ENCODE assay signal across 14 cellular contexts in the genomic region with DNA sequence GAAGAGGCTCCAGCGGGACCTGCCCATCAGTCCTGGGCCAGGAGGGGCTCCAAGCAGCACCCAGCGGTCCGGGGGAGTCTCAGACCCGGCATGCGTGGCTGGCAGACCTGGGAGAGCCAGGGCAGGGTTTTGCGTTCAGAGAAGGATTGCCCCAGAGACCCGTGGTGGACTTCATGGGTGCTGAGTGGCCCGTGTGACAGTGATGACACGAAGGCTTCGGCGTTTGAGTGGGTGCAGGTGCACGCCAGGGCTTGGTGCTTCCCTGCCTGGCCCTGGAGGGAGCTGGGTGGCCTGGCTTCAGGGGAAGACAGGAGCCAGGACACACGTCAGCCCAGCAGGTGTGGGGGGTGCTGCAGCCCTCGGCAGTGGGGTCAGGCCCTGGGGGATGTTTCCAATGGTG. TPM values are rescaled to one million over a fixed set of nuclear protein-coding genes. Genes with fewer than 3 reads are reported as not detected.
DNase-seq lines count a peak whose midpoint lies in the region; ATAC-seq, FAIRE-seq and TF ChIP-seq lines count a peak whose summit lies in the region.
"Had no signal": no experiment of that assay in that cellular context is flagged by ENCODE, and none has a peak within 500 bp of the region (broad histone marks: within the 10 kb centered on the region; RNA-seq: fewer than 3 reads in every experiment).

No MANE protein-coding gene starts in this region.

- no peaks in the 10 kb centered on the region for H3K27me3 Mint-ChIP-seq in stimulated activated naive B cell treated with anti-CD40 and anti-IgM and Interleukin-4, amounts not matched to agents 10 μg/mL and 1 μg/mL and 100 μg/mL, for 72 hours
- H3K27me3 Mint-ChIP-seq: CD8-positive, alpha-beta memory T cell had no signal

- H3K9me3 ChIP-seq in OCI-LY1 (ENCODE audit: low read length) (no peaks in the 10 kb centered on the region), GM12878 (replicated peaks; ENCODE audit: control insufficient read depth, insufficient read depth, low read length) (no peaks in the 10 kb centered on the region)
- H3K9me3 ChIP-seq: Caco-2, HAP-1 had no signal

- no peak for TF ChIP-seq RAD21 in GM12878 (IDR thresholded peaks at IDR 0.05; ENCODE audit: insufficient read depth, low read depth, low read length)

- FAIRE-seq in GM12878 (lab: Jason Lieb, UNC) = no peak

- H3K4me1 ChIP-seq in OCI-LY1 (ENCODE audit: insufficient read depth, low read length, severe bottlenecking) = peaks cover 67% of the 10 kb centered on the region
- H3K4me1 ChIP-seq in GM12878 (ENCODE audit: control insufficient read depth, insufficient read depth, low read length) = peaks cover 32% of the 10 kb centered on the region
- H3K4me1 ChIP-seq: HAP-1 had no signal

- no peak overlapping the region for H3K4me3 ChIP-seq in H7 (ENCODE audit: insufficient read depth, low read depth, low read length)
- H3K4me3 ChIP-seq in OCI-LY1 (ENCODE audit: low read depth, low read length, poor library complexity, severe bottlenecking) = no peak overlapping the region
- H3K4me3 ChIP-seq in GM12878 = no peak overlapping the region
- H3K4me3 ChIP-seq: GM23248, HAP-1 had no signal

- SMC1A ChIA-PET in GM12878 (lab: Charles Lee; ENCODE audit: uncharacterized antibody, unreplicated experiment) = no interaction called here

- H4K20me1 ChIP-seq in OCI-LY1 (ENCODE audit: insufficient read depth, low read length) (no peaks in the 10 kb centered on the region), GM12878 (ENCODE audit: control insufficient read depth, insufficient read depth) (no peaks in the 10 kb centered on the region)

- H2AFZ ChIP-seq in OCI-LY1 (ENCODE audit: low read length) (no peak overlapping the region), GM12878 (ENCODE audit: control insufficient read depth, low read depth, low read length) (no peak overlapping the region)
- H2AFZ ChIP-seq: GM23248 had no signal

- H3K27me3 ChIP-seq in H7 (ENCODE audit: control insufficient read depth, insufficient read depth, low read length) (no peaks in the 10 kb centered on the region), OCI-LY1 (ENCODE audit: insufficient read depth, low read length) (no peaks in the 10 kb centered on the region), GM12878 (replicated peaks in 1 of 2; ENCODE audit: control insufficient read depth in 2 of 2, insufficient read depth in 2 of 2, low read length in 1 of 2) (no peaks in the 10 kb centered on the region)

- H3K27ac ChIP-seq in OCI-LY1 (ENCODE audit: low read depth, low read length, poor library complexity, severe bottlenecking) (peak overlapping the region; percentile 97), GM12878 (ENCODE audit: control insufficient read depth, insufficient read depth) (no peak overlapping the region)
- H3K27ac ChIP-seq: GM23248 had no signal

- TF ChIP-seq EP300 in GM12878 (IDR thresholded peaks at IDR 0.05; ENCODE audit: borderline replicate concordance in 1 of 2, control insufficient read depth in 1 of 2, low read depth in 2 of 2, low read length in 2 of 2) = no peak

- CTCF ChIA-PET in GM12878 (lab: Yijun Ruan, JAX) = interaction anchor here (1.3 kb wide), 1 partner anchor 35 kb away, joined by 4 read pairs; no protein-coding TSS in a partner anchor

- TF ChIP-seq CTCF in OCI-LY1 (IDR thresholded peaks at IDR 0.05; ENCODE audit: low read length) = no peak
- no peak for TF ChIP-seq CTCF in GM12878 (IDR thresholded peaks at IDR 0.05 in 2 of 3, conservative IDR thresholded peaks at IDR 0.05 in 1 of 3; ENCODE audit: control insufficient read depth in 2 of 3, extremely low read depth in 1 of 3, insufficient read depth in 1 of 3, low read depth in 3 of 3, low read length in 3 of 3)

- ATAC-seq in GM12878 = no peak
- ATAC-seq in stimulated activated naive B cell treated with anti-CD40 and anti-IgM and Interleukin-4, amounts not matched to agents 10 μg/mL and 1 μg/mL and 100 μg/mL, for 72 hours (replicated peaks) = no peak

- no peaks in the 10 kb centered on the region for H3K9me2 ChIP-seq in OCI-LY1 (ENCODE audit: low read depth, low read length)

- no peaks in the 10 kb centered on the region for H3K9me3 Mint-ChIP-seq in stimulated activated naive B cell treated with anti-CD40 and anti-IgM and Interleukin-4, amounts not matched to agents 10 μg/mL and 1 μg/mL and 100 μg/mL, for 72 hours
- H3K9me3 Mint-ChIP-seq: CD8-positive, alpha-beta memory T cell had no signal

- no peak overlapping the region for H3K9ac ChIP-seq in OCI-LY1 (ENCODE audit: low read length)
- H3K9ac ChIP-seq in GM12878 (ENCODE audit: control insufficient read depth, insufficient read depth, low read length) = no peak overlapping the region
- H3K9ac ChIP-seq: GM23248 had no signal

- peaks cover 45 to 53% of the 10 kb centered on the region in 2 donors for H3K36me3 Mint-ChIP-seq in stimulated activated naive B cell treated with anti-CD40 and anti-IgM and Interleukin-4, amounts not matched to agents 10 μg/mL and 1 μg/mL and 100 μg/mL, for 72 hours

- RAD21 ChIA-PET in GM12878 (lab: Charles Lee; ENCODE audit: unreplicated experiment) = interaction anchor here (3.7 kb wide), 1 partner anchor 43 kb away, joined by 40 read pairs; no protein-coding TSS in a partner anchor

- peaks cover 33 to 52% of the 10 kb centered on the region in 2 donors for H3K4me1 Mint-ChIP-seq in stimulated activated naive B cell treated with anti-CD40 and anti-IgM and Interleukin-4, amounts not matched to agents 10 μg/mL and 1 μg/mL and 100 μg/mL, for 72 hours

- 89% methylated on average over 14 of the region's 14 CpGs for WGBS in GM12878 (ENCODE audit: insufficient coverage, insufficient replicate concordance, low lambda C conversion rate, missing lambda C conversion rate)

- POLR2A ChIA-PET in GM12878 (lab: Charles Lee) = no interaction called here

- H3F3A ChIP-seq in OCI-LY1 (ENCODE audit: insufficient read depth, low read length) = peaks cover 11% of the 10 kb centered on the region; the same call in 1 of the 2 replicates

- H3K27ac Mint-ChIP-seq in stimulated activated naive B cell treated with anti-CD40 and anti-IgM and Interleukin-4, amounts not matched to agents 10 μg/mL and 1 μg/mL and 100 μg/mL, for 72 hours = peak overlapping the region; percentile 97

- intact Hi-C loops in GM12878 (cut with micrococcal nuclease; ENCODE audit: unreplicated experiment) = no loop called here

- H3K4me2 ChIP-seq in OCI-LY1 (ENCODE audit: low read length) = no peak overlapping the region
- no peak overlapping the region for H3K4me2 ChIP-seq in GM12878 (ENCODE audit: control insufficient read depth, insufficient read depth)

- DNase-seq in H7 (peak; percentile 48), GM12878 (ENCODE audit: low read depth, low spot score) (no peak), superior temporal gyrus (ENCODE audit: extremely low spot score) (no peak), Ammon's horn (ENCODE audit: low spot score) (no peak)
- no peak for DNase-seq in stimulated activated naive B cell treated with anti-CD40 and anti-IgM and Interleukin-4, amounts not matched to agents 10 μg/mL and 1 μg/mL and 100 μg/mL, for 72 hours
- DNase-seq in activated CD4-positive, alpha-beta T cell treated with anti-CD3 and anti-CD28 coated beads for 48 hours = no peak
- DNase-seq: ACHN; Caco-2; CD8-positive, alpha-beta memory T cell; DND-41; GF-D8; GM23248 had no signal

- H3K36me3 ChIP-seq in H7 (replicated peaks; ENCODE audit: control insufficient read depth, insufficient read depth, low read length) = peaks cover 2% of the 10 kb centered on the region
- peaks cover 55% of the 10 kb centered on the region for H3K36me3 ChIP-seq in OCI-LY1 (ENCODE audit: insufficient read depth, low read length)
- H3K36me3 ChIP-seq in GM12878 (ENCODE audit: control insufficient read depth in 2 of 2, insufficient read depth in 2 of 2, low read length in 1 of 2) = peaks cover 8 to 22% of the 10 kb centered on the region in 2 experiments; a peak in 3 of 4 replicates

- no peak overlapping the region for H3K4me3 Mint-ChIP-seq in stimulated activated naive B cell treated with anti-CD40 and anti-IgM and Interleukin-4, amounts not matched to agents 10 μg/mL and 1 μg/mL and 100 μg/mL, for 72 hours
- H3K4me3 Mint-ChIP-seq: CD8-positive, alpha-beta memory T cell had no signal

- BruUV-seq in GM12878 (replicated peaks; lab: Mats Ljungman, UMichigan) = no TSS peak

- H3K79me2 ChIP-seq in OCI-LY1 (ENCODE audit: insufficient read depth, low read length) (no peaks in the 10 kb centered on the region), GM12878 (ENCODE audit: control insufficient read depth, insufficient read depth, low read length) (peaks cover 7% of the 10 kb centered on the region)

- TF ChIP-seq POLR2A in GM12878 (IDR thresholded peaks at IDR 0.05; ENCODE audit: low read depth, low read length) = peak; percentile 59

- in situ Hi-C loops in GM12878 (cut with MboI) = no loop called here

RNA-seq across cellular contexts. Expression of gene ORAI2, which starts 13.9 kb away (rescaled TPM):
- total RNA-seq in H7 (2014; rRNA removed; shearing (Covaris generic)) = 13.3 and 17.3 TPM in 2 replicates
- 58.5 and 75.7 TPM in 2 replicates for total RNA-seq in GM12878 (2013; cell fraction: nucleolus; rRNA removed)
- total RNA-seq in GM12878 (2014; rRNA removed) = 47.4 and 57.8 TPM in 2 replicates
- total RNA-seq in GM12878 (2014; rRNA removed; fragmentation: Illumina TruSeq; extraction: Trizol) = 18.8 and 19.7 TPM in 2 replicates
- 76.0 and 76.2 TPM in 2 replicates for total RNA-seq in GM12878 (2021)
- polyA plus RNA-seq in GM12878 (2011; ENCODE audit: low read depth) = 13.3 TPM
- 19.8 and 35.9 TPM in 2 replicates for polyA plus RNA-seq in GM12878 (2011; rRNA removed)
- 93.9 and 138 TPM in 2 replicates for polyA plus RNA-seq in GM12878 (2011; cell fraction: cytosol; rRNA removed)
- 24.8 and 48.1 TPM in 2 replicates for polyA plus RNA-seq in GM12878 (2011; cell fraction: nucleus; rRNA removed)
- 39.8 and 46.0 TPM in 2 replicates for polyA plus RNA-seq in GM12878 (2012)
- 6.7 and 18.0 TPM in 2 replicates for polyA plus RNA-seq in GM12878 (2014; fragmentation: Illumina TruSeq; extraction: Trizol)
- polyA plus RNA-seq in GM12878 (2014; fragmentation: Nextera tagmentation; extraction: Ambion mirVana) = 1 to 10 TPM; 5.8 to 8.0 TPM
- 72.6 and 75.6 TPM in 2 replicates for polyA plus RNA-seq in GM12878 (2014; rRNA removed)
- polyA plus RNA-seq in GM12878 (2016; fragmentation: Nextera tagmentation; extraction: Ambion mirVana) = 100 to 1,000 TPM in 1 of 2 experiments, 10 to 100 TPM in 1; 85.0 to 111 TPM
- 68.1 and 120 TPM in 2 replicates for polyA minus RNA-seq in GM12878 (2011; rRNA and poly(A)+ RNA removed)
- polyA minus RNA-seq in GM12878 (2011; cell fraction: cytosol; rRNA and poly(A)+ RNA removed) = 36.6 and 53.6 TPM in 2 replicates
- polyA minus RNA-seq in GM12878 (2011; cell fraction: nucleus; rRNA and poly(A)+ RNA removed) = 9.7 and 27.0 TPM in 2 replicates

RNA-seq across cellular contexts. Expression of gene ALKBH4, which starts 17.4 kb away (rescaled TPM):
- total RNA-seq in H7 (2014; rRNA removed; shearing (Covaris generic)) = 29.1 and 30.5 TPM in 2 replicates
- 7.4 and 13.0 TPM in 2 replicates for total RNA-seq in GM12878 (2013; cell fraction: nucleolus; rRNA removed)
- total RNA-seq in GM12878 (2014; rRNA removed) (14.6 and 16.9 TPM in 2 replicates), GM12878 (2014; rRNA removed; fragmentation: Illumina TruSeq; extraction: Trizol) (5.6 and 6.1 TPM in 2 replicates), GM12878 (2021) (11.9 and 14.8 TPM in 2 replicates)
- 2.5 TPM for polyA plus RNA-seq in GM12878 (2011; ENCODE audit: low read depth)
- polyA plus RNA-seq in GM12878 (2011; rRNA removed) (2.2 and 4.7 TPM in 2 replicates), GM12878 (2014; fragmentation: Illumina TruSeq; extraction: Trizol) (3.1 and 4.4 TPM in 2 replicates), GM12878 (2014; fragmentation: Nextera tagmentation; extraction: Ambion mirVana) (1 to 10 TPM; 4.1 to 9.1 TPM), GM12878 (2014; rRNA removed) (14.8 and 16.4 TPM in 2 replicates), GM12878 (2016; fragmentation: Nextera tagmentation; extraction: Ambion mirVana) (10 to 100 TPM; 13.6 to 15.7 TPM)
- 7.6 and 12.6 TPM in 2 replicates for polyA plus RNA-seq in GM12878 (2011; cell fraction: cytosol; rRNA removed)
- polyA plus RNA-seq in GM12878 (2011; cell fraction: nucleus; rRNA removed) = 3.2 and 5.7 TPM in 2 replicates
- polyA plus RNA-seq in GM12878 (2012) = 7.5 and 7.6 TPM in 2 replicates
- 1.8 and 2.9 TPM in 2 replicates for polyA minus RNA-seq in GM12878 (2011; rRNA and poly(A)+ RNA removed)
- polyA minus RNA-seq in GM12878 (2011; cell fraction: cytosol; rRNA and poly(A)+ RNA removed) = 1.2 and 3.3 TPM in 2 replicates
- polyA minus RNA-seq in GM12878 (2011; cell fraction: nucleus; rRNA and poly(A)+ RNA removed) = 2.4 and 4.1 TPM in 2 replicates

RNA-seq across cellular contexts. Expression of gene LRWD1, which starts 17.5 kb away (rescaled TPM):
- total RNA-seq in H7 (2014; rRNA removed; shearing (Covaris generic)) = 54.0 and 67.2 TPM in 2 replicates
- 14.5 and 20.6 TPM in 2 replicates for total RNA-seq in GM12878 (2013; cell fraction: nucleolus; rRNA removed)
- total RNA-seq in GM12878 (2014; rRNA removed) (22.1 and 26.3 TPM in 2 replicates), GM12878 (2014; rRNA removed; fragmentation: Illumina TruSeq; extraction: Trizol) (21.5 and 26.0 TPM in 2 replicates), GM12878 (2021) (52.3 and 53.3 TPM in 2 replicates)
- 7.6 TPM for polyA plus RNA-seq in GM12878 (2011; ENCODE audit: low read depth)
- polyA plus RNA-seq in GM12878 (2011; rRNA removed) (10.3 and 22.4 TPM in 2 replicates), GM12878 (2014; fragmentation: Illumina TruSeq; extraction: Trizol) (6.1 and 18.2 TPM in 2 replicates), GM12878 (2014; fragmentation: Nextera tagmentation; extraction: Ambion mirVana) (1 to 10 TPM in 1 of 2 experiments, under 1 TPM in 1; 0.40 to 2.0 TPM), GM12878 (2014; rRNA removed) (64.4 and 72.4 TPM in 2 replicates), GM12878 (2016; fragmentation: Nextera tagmentation; extraction: Ambion mirVana) (10 to 100 TPM; 54.8 to 57.1 TPM)
- polyA plus RNA-seq in GM12878 (2011; cell fraction: cytosol; rRNA removed) = 31.1 and 46.1 TPM in 2 replicates
- 48.4 and 79.5 TPM in 2 replicates for polyA plus RNA-seq in GM12878 (2011; cell fraction: nucleus; rRNA removed)
- 14.6 and 16.7 TPM in 2 replicates for polyA plus RNA-seq in GM12878 (2012)
- 18.4 and 27.2 TPM in 2 replicates for polyA minus RNA-seq in GM12878 (2011; rRNA and poly(A)+ RNA removed)
- polyA minus RNA-seq in GM12878 (2011; cell fraction: cytosol; rRNA and poly(A)+ RNA removed) = 13.2 and 19.0 TPM in 2 replicates
- 14.1 and 29.3 TPM in 2 replicates for polyA minus RNA-seq in GM12878 (2011; cell fraction: nucleus; rRNA and poly(A)+ RNA removed)

RNA-seq across cellular contexts. Expression of gene POLR2J, which starts 31.4 kb away (rescaled TPM):
- total RNA-seq in H7 (2014; rRNA removed; shearing (Covaris generic)) = 40.9 and 42.2 TPM in 2 replicates
- 18.6 and 25.8 TPM in 2 replicates for total RNA-seq in GM12878 (2013; cell fraction: nucleolus; rRNA removed)
- total RNA-seq in GM12878 (2014; rRNA removed) (66.3 and 73.5 TPM in 2 replicates), GM12878 (2014; rRNA removed; fragmentation: Illumina TruSeq; extraction: Trizol) (73.8 and 78.0 TPM in 2 replicates), GM12878 (2021) (47.8 and 49.2 TPM in 2 replicates)
- polyA plus RNA-seq in GM12878 (2011; ENCODE audit: low read depth) = 14.7 TPM
- polyA plus RNA-seq in GM12878 (2011; rRNA removed) (39.8 and 76.8 TPM in 2 replicates), GM12878 (2014; fragmentation: Illumina TruSeq; extraction: Trizol) (83.8 and 119 TPM in 2 replicates), GM12878 (2014; fragmentation: Nextera tagmentation; extraction: Ambion mirVana) (10 to 100 TPM; 16.4 to 43.4 TPM), GM12878 (2014; rRNA removed) (99.6 and 105 TPM in 2 replicates), GM12878 (2016; fragmentation: Nextera tagmentation; extraction: Ambion mirVana) (100 to 1,000 TPM; 110 to 116 TPM)
- polyA plus RNA-seq in GM12878 (2011; cell fraction: cytosol; rRNA removed) = 90.1 and 134 TPM in 2 replicates
- polyA plus RNA-seq in GM12878 (2011; cell fraction: nucleus; rRNA removed) = 55.3 and 57.1 TPM in 2 replicates
- 68.0 and 85.8 TPM in 2 replicates for polyA plus RNA-seq in GM12878 (2012)
- 16.8 and 42.1 TPM in 2 replicates for polyA minus RNA-seq in GM12878 (2011; rRNA and poly(A)+ RNA removed)
- 11.5 and 15.6 TPM in 2 replicates for polyA minus RNA-seq in GM12878 (2011; cell fraction: cytosol; rRNA and poly(A)+ RNA removed)
- polyA minus RNA-seq in GM12878 (2011; cell fraction: nucleus; rRNA and poly(A)+ RNA removed) = 67.7 and 94.0 TPM in 2 replicates

RNA-seq across cellular contexts. Expression of gene PRKRIP1, which starts 51.1 kb away (rescaled TPM):
- 20.5 and 24.4 TPM in 2 replicates for total RNA-seq in H7 (2014; rRNA removed; shearing (Covaris generic))
- total RNA-seq in GM12878 (2013; cell fraction: nucleolus; rRNA removed) = 90.6 and 113 TPM in 2 replicates
- total RNA-seq in GM12878 (2014; rRNA removed) (26.4 and 27.8 TPM in 2 replicates), GM12878 (2014; rRNA removed; fragmentation: Illumina TruSeq; extraction: Trizol) (21.0 and 21.2 TPM in 2 replicates), GM12878 (2021) (25.1 and 32.4 TPM in 2 replicates)
- polyA plus RNA-seq in GM12878 (2011; ENCODE audit: low read depth) = 31.0 TPM
- polyA plus RNA-seq in GM12878 (2011; rRNA removed) (21.3 and 23.3 TPM in 2 replicates), GM12878 (2014; fragmentation: Illumina TruSeq; extraction: Trizol) (12.7 and 17.7 TPM in 2 replicates), GM12878 (2014; fragmentation: Nextera tagmentation; extraction: Ambion mirVana) (10 to 100 TPM; 17.0 to 18.3 TPM), GM12878 (2014; rRNA removed) (38.3 and 43.9 TPM in 2 replicates), GM12878 (2016; fragmentation: Nextera tagmentation; extraction: Ambion mirVana) (10 to 100 TPM; 31.6 to 38.4 TPM)
- polyA plus RNA-seq in GM12878 (2011; cell fraction: cytosol; rRNA removed) = 24.1 and 34.0 TPM in 2 replicates
- polyA plus RNA-seq in GM12878 (2011; cell fraction: nucleus; rRNA removed) = 80.6 and 93.3 TPM in 2 replicates
- polyA plus RNA-seq in GM12878 (2012) = 30.8 and 40.1 TPM in 2 replicates
- polyA minus RNA-seq in GM12878 (2011; rRNA and poly(A)+ RNA removed) = 6.1 and 11.8 TPM in 2 replicates
- 5.9 and 7.0 TPM in 2 replicates for polyA minus RNA-seq in GM12878 (2011; cell fraction: cytosol; rRNA and poly(A)+ RNA removed)
- 16.8 and 30.2 TPM in 2 replicates for polyA minus RNA-seq in GM12878 (2011; cell fraction: nucleus; rRNA and poly(A)+ RNA removed)
